9 cellular contexts compared by ENCODE assay signal in genomic region chr7:25359471-25360059, GRCh38.
A peak's percentile ranks its signal among the peaks of the same experiment; 100 is the strongest.
DNase-seq lines count a peak whose midpoint lies in the region; ATAC-seq, FAIRE-seq and TF ChIP-seq lines count a peak whose summit lies in the region.
"Had no signal": no experiment of that assay in that cellular context is flagged by ENCODE, and none has a peak within 500 bp of the region (broad histone marks: within the 10 kb centered on the region; RNA-seq: fewer than 3 reads in every experiment).

No MANE protein-coding gene starts in this region.

- peaks cover 13% of the 10 kb centered on the region for H3K9me3 Mint-ChIP-seq in mesothelial cell of epicardium

- intact Hi-C loops in Right ventricle myocardium inferior (cut with DNase I), result no loop called here

- H3K27ac Mint-ChIP-seq in mesothelial cell of epicardium, result peak overlapping the region; percentile 44

- peak; percentile 90 for FAIRE-seq in TTC549 (lab: Jason Lieb, UNC)

- DNase-seq in DMS 273 treated with DMSO at 0.1 percent for 48 hours (lab: John Stamatoyannopoulos, UW), result peak; percentile 53
- peak; percentile 47 to 60 for DNase-seq in NCI-H187 (lab: John Stamatoyannopoulos, UW)
- DNase-seq in mesothelial cell of epicardium (ENCODE audit: low spot score in 2 of 2, unreplicated experiment in 2 of 2), result no peak
- DNase-seq in effector CD8-positive, alpha-beta T cell (lab: John Stamatoyannopoulos, UW), result no peak
- no peak for DNase-seq in Right ventricle myocardium inferior (ENCODE audit: missing footprints)
- DNase-seq: activated effector memory CD4-positive, alpha-beta T cell treated with Interleukin-2 at 50 U/mL for 16 hours had no signal

- no peaks in the 10 kb centered on the region for H3K27me3 Mint-ChIP-seq in mesothelial cell of epicardium (ENCODE audit: low read depth)

- peaks cover 24% of the 10 kb centered on the region for H3K4me1 Mint-ChIP-seq in mesothelial cell of epicardium

- H3K4me3 Mint-ChIP-seq in mesothelial cell of epicardium, result no peak overlapping the region

- TF ChIP-seq CTCF in mesothelial cell of epicardium (IDR thresholded peaks at IDR 0.05; ENCODE audit: unreplicated experiment), result no peak

- no peaks in the 10 kb centered on the region for H3K36me3 Mint-ChIP-seq in mesothelial cell of epicardium

- ATAC-seq in GM21381 (IDR thresholded peaks at IDR 0.05; ENCODE audit: unreplicated experiment) (no peak), HG03442 (IDR thresholded peaks at IDR 0.05; ENCODE audit: unreplicated experiment) (no peak), Right ventricle myocardium inferior (no peak)

Comparison
In these comparisons a context has a peak if more than half of its experiments do, and no peak if none do; other contexts are left out.
1. DNase-seq: peak in DMS 273 treated with DMSO at 0.1 percent for 48 hours (single experiment) and NCI-H187 (2 of 2); none in mesothelial cell of epicardium (0 of 2), effector CD8-positive, alpha-beta T cell (single experiment) and Right ventricle myocardium inferior (single experiment).